In the genomic region with DNA sequence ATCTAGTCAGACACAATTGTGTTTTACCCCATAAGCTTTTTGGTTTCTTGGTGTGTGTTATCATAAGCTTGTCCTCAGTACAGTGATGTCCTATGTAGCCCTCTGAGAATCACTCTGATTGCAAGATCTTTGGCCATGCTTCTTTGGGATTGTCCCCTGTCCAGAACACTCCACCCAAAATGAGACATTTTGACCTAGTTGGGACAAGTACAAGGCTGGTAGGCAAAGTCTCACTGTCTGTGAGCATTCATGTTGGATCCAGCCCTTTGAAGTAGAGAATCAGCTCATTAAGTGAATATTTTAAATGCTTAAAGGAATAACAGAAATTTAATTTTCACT, we compare ENCODE assay signal across 16 cellular contexts. TPM values are rescaled to one million over a fixed set of nuclear protein-coding genes. Genes with fewer than 3 reads are reported as not detected.
DNase-seq lines count a peak whose midpoint lies in the region; ATAC-seq and TF ChIP-seq lines count a peak whose summit lies in the region.
"Had no signal": no experiment of that assay in that cellular context is flagged by ENCODE, and none has a peak within 500 bp of the region (broad histone marks: within the 10 kb centered on the region; RNA-seq: fewer than 3 reads in every experiment).

No MANE protein-coding gene starts in this region.

- peaks cover 42% of the 10 kb centered on the region for H3K4me1 ChIP-seq in left ventricle myocardium inferior
- H3K4me1 ChIP-seq in tibial artery = peaks cover 4 to 77% (median 20%) of the 10 kb centered on the region in 4 donors
- H3K4me1 ChIP-seq: colonic mucosa had no signal

- no peaks in the 10 kb centered on the region for H3K36me3 ChIP-seq in left ventricle myocardium inferior
- no peaks in the 10 kb centered on the region for H3K36me3 ChIP-seq in tibial artery
- H3K36me3 ChIP-seq: colonic mucosa had no signal

- no peaks in the 10 kb centered on the region for H3K9me3 ChIP-seq in left ventricle myocardium inferior (replicated peaks)
- H3K9me3 ChIP-seq in tibial artery = no peaks in the 10 kb centered on the region
- H3K9me3 ChIP-seq: colonic mucosa had no signal

- H3K4me3 ChIP-seq in left ventricle myocardium inferior (no peak overlapping the region), tibial artery (no peak overlapping the region)
- H3K4me3 ChIP-seq: colonic mucosa had no signal

- POLR2A ChIA-PET in activated B cell treated with CpG ODN at 0.5 μM for 24 hours (lab: Charles Lee) = interaction anchor here (1.0 kb wide), 1 partner anchor 28 kb away, joined by 3 read pairs; no protein-coding TSS in a partner anchor

- H3K9me3 Mint-ChIP-seq in activated B cell treated with CpG ODN at 0.5 μM for 24 hours = no peaks in the 10 kb centered on the region
- H3K9me3 Mint-ChIP-seq: mesothelial cell of epicardium had no signal

- H3K36me3 Mint-ChIP-seq in activated B cell treated with CpG ODN at 0.5 μM for 24 hours (ENCODE audit: low read depth) = peaks cover 11% of the 10 kb centered on the region
- H3K36me3 Mint-ChIP-seq: mesothelial cell of epicardium had no signal

- no peaks in the 10 kb centered on the region for H3K27me3 Mint-ChIP-seq in activated B cell treated with CpG ODN at 0.5 μM for 24 hours

- ATAC-seq in Right ventricle myocardium inferior (peak; percentile 75), activated B cell treated with CpG ODN at 0.5 μM for 24 hours (ENCODE audit: low read depth) (no peak)
- ATAC-seq: sciatic nerve had no signal

- no peak for TF ChIP-seq CTCF in left ventricle myocardium inferior (IDR thresholded peaks at IDR 0.05; ENCODE audit: borderline replicate concordance)
- TF ChIP-seq CTCF in activated B cell treated with CpG ODN at 0.5 μM for 24 hours (IDR thresholded peaks at IDR 0.05) = no peak
- no peak for TF ChIP-seq CTCF in tibial artery (IDR thresholded peaks at IDR 0.05)

- intact Hi-C loops in Right ventricle myocardium inferior (cut with DNase I) = no loop called here
- intact Hi-C loops in left ventricle myocardium inferior (cut with micrococcal nuclease) = no loop called here
- intact Hi-C loops in activated B cell treated with CpG ODN at 0.5 μM for 24 hours (cut with micrococcal nuclease) = loop anchor here (2.0 kb wide), 2 partner anchors 15 to 19 kb away; no protein-coding TSS in a partner anchor
- intact Hi-C loops in tibial artery (cut with DNase I; ENCODE audit: low total_unique reads) = no loop called here

- peaks cover 75% of the 10 kb centered on the region for H3K4me1 Mint-ChIP-seq in activated B cell treated with CpG ODN at 0.5 μM for 24 hours

- H3K27ac ChIP-seq in left ventricle myocardium inferior (replicated peaks) = no peak overlapping the region
- peak overlapping the region; percentile 79 for H3K27ac ChIP-seq in layer of hippocampus (ENCODE audit: low read depth, low read length)
- peak overlapping the region; percentile 68 to 71 for H3K27ac ChIP-seq in tibial artery
- H3K27ac ChIP-seq: colonic mucosa, epithelial cell of prostate had no signal

- H3K27me3 ChIP-seq in left ventricle myocardium inferior (ENCODE audit: low read depth) = no peaks in the 10 kb centered on the region
- no peaks in the 10 kb centered on the region for H3K27me3 ChIP-seq in layer of hippocampus (ENCODE audit: control insufficient read depth, insufficient read depth, low read length)
- no peaks in the 10 kb centered on the region for H3K27me3 ChIP-seq in tibial artery
- H3K27me3 ChIP-seq: colonic mucosa had no signal

- CTCF ChIA-PET in activated B cell treated with CpG ODN at 0.5 μM for 24 hours (lab: Charles Lee) = interaction anchor here (1.5 kb wide), 1 partner anchor 59 kb away, joined by 3 read pairs; no protein-coding TSS in a partner anchor

- no peak overlapping the region for H3K4me3 Mint-ChIP-seq in activated B cell treated with CpG ODN at 0.5 μM for 24 hours
- H3K4me3 Mint-ChIP-seq: mesothelial cell of epicardium had no signal

- H3K27ac Mint-ChIP-seq in activated B cell treated with CpG ODN at 0.5 μM for 24 hours = peak overlapping the region; percentile 87
- H3K27ac Mint-ChIP-seq: mesothelial cell of epicardium had no signal

- DNase-seq in Right ventricle myocardium inferior (ENCODE audit: missing footprints) (no peak), left ventricle myocardium inferior (no peak), activated B cell treated with CpG ODN at 0.5 μM for 24 hours (no peak), tibial artery (no peak), C1 segment of cervical spinal cord (lab: John Stamatoyannopoulos, UW) (no peak), NCI-H1417 (lab: John Stamatoyannopoulos, UW) (no peak), SW 1271 (lab: John Stamatoyannopoulos, UW) (no peak)
- DNase-seq: activated CD4-positive, alpha-beta T cell treated with anti-CD3 and anti-CD28 coated beads, Interleukin-2, amount 50 U/mL, for 1 hour; Calu3; colonic mucosa; NCI-H446 treated with DMSO at 0.1 percent for 48 hours; stimulated activated CD4-positive, alpha-beta T cell treated with anti-CD3 and anti-CD28 coated beads, Interleukin-4, amount 100 ng/mL, for 4 hours had no signal

RNA-seq across cellular contexts. Expression of a gene that starts 28.9 kb away (rescaled TPM):
- 63.2 TPM for total RNA-seq in Right ventricle myocardium inferior
- 61.0 TPM for total RNA-seq in left ventricle myocardium inferior
- total RNA-seq in activated B cell treated with CpG ODN at 0.5 μM for 24 hours = 70.2 and 72.9 TPM in 2 replicates
